Comparison of ENCODE assay signal across 8 cellular contexts in genomic region chr11:46618789-46619188, GRCh38. TPM values are rescaled to one million over a fixed set of nuclear protein-coding genes. Genes with fewer than 3 reads are reported as not detected.
DNase-seq lines count a peak whose midpoint lies in the region; ATAC-seq lines count a peak whose summit lies in the region.

No MANE protein-coding gene starts in this region.

- no peaks in the 10 kb centered on the region for H3K27me3 Mint-ChIP-seq in stimulated activated naive CD8-positive, alpha-beta T cell treated with anti-CD3 and anti-CD28 coated beads, Interleukin-15, Interleukin-2, amounts not matched to agents 100 ng/mL and 50 ng/mL, for 24 hours
- no peaks in the 10 kb centered on the region for H3K27me3 Mint-ChIP-seq in activated naive CD8-positive, alpha-beta T cell treated with anti-CD3 and anti-CD28 coated beads, Interleukin-2, amount 10 ng/mL, durations not matched to agents 7 days and 5 days
- no peaks in the 10 kb centered on the region for H3K27me3 Mint-ChIP-seq in memory B cell

- no peak for ATAC-seq in stimulated activated naive CD8-positive, alpha-beta T cell treated with anti-CD3 and anti-CD28 coated beads, Interleukin-15, Interleukin-2, amounts not matched to agents 100 U/mL and 50 U/mL, for 24 hours
- ATAC-seq in activated naive CD8-positive, alpha-beta T cell treated with anti-CD3 and anti-CD28 coated beads, Interleukin-2, amount 10 ng/mL, durations not matched to agents 7 days and 5 days (ENCODE audit: low read depth): no peak
- ATAC-seq in memory B cell (ENCODE audit: low read depth): no peak
- ATAC-seq in HG03342 (IDR thresholded peaks at IDR 0.05; ENCODE audit: unreplicated experiment): no peak
- ATAC-seq in HG03139 (IDR thresholded peaks at IDR 0.05; ENCODE audit: unreplicated experiment): no peak
- no peak for ATAC-seq in GM18519 (IDR thresholded peaks at IDR 0.05; ENCODE audit: low FRiP score, unreplicated experiment)
- no peak for ATAC-seq in HG02885 (IDR thresholded peaks at IDR 0.05; ENCODE audit: poor library complexity, unreplicated experiment)

- peak overlapping the region; percentile 100 for H3K27ac Mint-ChIP-seq in stimulated activated naive CD8-positive, alpha-beta T cell treated with anti-CD3 and anti-CD28 coated beads, Interleukin-15, Interleukin-2, amounts not matched to agents 100 ng/mL and 50 ng/mL, for 24 hours
- H3K27ac Mint-ChIP-seq in activated naive CD8-positive, alpha-beta T cell treated with anti-CD3 and anti-CD28 coated beads, Interleukin-2, amount 10 ng/mL, durations not matched to agents 7 days and 5 days: peak overlapping the region; percentile 80
- peak overlapping the region; percentile 100 for H3K27ac Mint-ChIP-seq in memory B cell

- H3K36me3 Mint-ChIP-seq in stimulated activated naive CD8-positive, alpha-beta T cell treated with anti-CD3 and anti-CD28 coated beads, Interleukin-15, Interleukin-2, amounts not matched to agents 100 ng/mL and 50 ng/mL, for 24 hours (ENCODE audit: low read depth): peaks cover 21% of the 10 kb centered on the region
- peaks cover 10% of the 10 kb centered on the region for H3K36me3 Mint-ChIP-seq in activated naive CD8-positive, alpha-beta T cell treated with anti-CD3 and anti-CD28 coated beads, Interleukin-2, amount 10 ng/mL, durations not matched to agents 7 days and 5 days
- H3K36me3 Mint-ChIP-seq in memory B cell: peaks cover 12% of the 10 kb centered on the region

- peaks cover 40% of the 10 kb centered on the region for H3K4me1 Mint-ChIP-seq in stimulated activated naive CD8-positive, alpha-beta T cell treated with anti-CD3 and anti-CD28 coated beads, Interleukin-15, Interleukin-2, amounts not matched to agents 100 ng/mL and 50 ng/mL, for 24 hours (ENCODE audit: low read depth)
- H3K4me1 Mint-ChIP-seq in activated naive CD8-positive, alpha-beta T cell treated with anti-CD3 and anti-CD28 coated beads, Interleukin-2, amount 10 ng/mL, durations not matched to agents 7 days and 5 days: peaks cover 23% of the 10 kb centered on the region
- peaks cover 24% of the 10 kb centered on the region for H3K4me1 Mint-ChIP-seq in memory B cell

- no peaks in the 10 kb centered on the region for H3K9me3 Mint-ChIP-seq in stimulated activated naive CD8-positive, alpha-beta T cell treated with anti-CD3 and anti-CD28 coated beads, Interleukin-15, Interleukin-2, amounts not matched to agents 100 ng/mL and 50 ng/mL, for 24 hours
- H3K9me3 Mint-ChIP-seq in activated naive CD8-positive, alpha-beta T cell treated with anti-CD3 and anti-CD28 coated beads, Interleukin-2, amount 10 ng/mL, durations not matched to agents 7 days and 5 days: no peaks in the 10 kb centered on the region
- H3K9me3 Mint-ChIP-seq in memory B cell: no peaks in the 10 kb centered on the region

- peak overlapping the region; percentile 96 for H3K4me3 Mint-ChIP-seq in stimulated activated naive CD8-positive, alpha-beta T cell treated with anti-CD3 and anti-CD28 coated beads, Interleukin-15, Interleukin-2, amounts not matched to agents 100 ng/mL and 50 ng/mL, for 24 hours
- peak overlapping the region; percentile 100 for H3K4me3 Mint-ChIP-seq in activated naive CD8-positive, alpha-beta T cell treated with anti-CD3 and anti-CD28 coated beads, Interleukin-2, amount 10 ng/mL, durations not matched to agents 7 days and 5 days
- H3K4me3 Mint-ChIP-seq in memory B cell: peak overlapping the region; percentile 47

- DNase-seq in stimulated activated naive CD8-positive, alpha-beta T cell treated with anti-CD3 and anti-CD28 coated beads, Interleukin-15, Interleukin-2, amounts not matched to agents 100 U/mL and 50 U/mL, for 24 hours: no peak
- no peak for DNase-seq in activated naive CD8-positive, alpha-beta T cell treated with anti-CD3 and anti-CD28 coated beads, Interleukin-2, amount 10 ng/mL, durations not matched to agents 7 days and 5 days
- DNase-seq in memory B cell (ENCODE audit: low spot score in 2 of 2): no peak

- POLR2A ChIA-PET in activated naive CD8-positive, alpha-beta T cell treated with anti-CD3 and anti-CD28 coated beads, Interleukin-2, amount 10 ng/mL, durations not matched to agents 7 days and 5 days (lab: Charles Lee): interaction anchor here (3.2 kb wide), 1 partner anchor 81 kb away, joined by 14 read pairs; the partner anchor contains the start of genes ARHGAP1 and ZNF408

RNA-seq across cellular contexts. Expression of gene ATG13, which starts 1.4 kb away (rescaled TPM):
- 10 to 100 TPM; 64.1 to 70.0 TPM for total RNA-seq in activated naive CD8-positive, alpha-beta T cell treated with anti-CD3 and anti-CD28 coated beads, Interleukin-2, amount 10 ng/mL, durations not matched to agents 7 days and 5 days

RNA-seq across cellular contexts. Expression of gene HARBI1, which starts 1.8 kb away (rescaled TPM):
- total RNA-seq in activated naive CD8-positive, alpha-beta T cell treated with anti-CD3 and anti-CD28 coated beads, Interleukin-2, amount 10 ng/mL, durations not matched to agents 7 days and 5 days: 1 to 10 TPM; 5.8 to 7.6 TPM

RNA-seq across cellular contexts. Expression of gene AMBRA1, which starts 25.0 kb away (rescaled TPM):
- total RNA-seq in activated naive CD8-positive, alpha-beta T cell treated with anti-CD3 and anti-CD28 coated beads, Interleukin-2, amount 10 ng/mL, durations not matched to agents 7 days and 5 days: 10 to 100 TPM; 39.1 to 40.5 TPM

Comparison
In these comparisons a context has a peak if more than half of its experiments do, and no peak if none do; other contexts are left out.
1. H3K4me3 Mint-ChIP-seq: peak in every context shown above with its lines; median percentile 100 in activated naive CD8-positive, alpha-beta T cell treated with anti-CD3 and anti-CD28 coated beads, Interleukin-2, amount 10 ng/mL, durations not matched to agents 7 days and 5 days; 96 in stimulated activated naive CD8-positive, alpha-beta T cell treated with anti-CD3 and anti-CD28 coated beads, Interleukin-15, Interleukin-2, amounts not matched to agents 100 ng/mL and 50 ng/mL, for 24 hours; 47 in memory B cell.